ENCODE assay signal across 29 cellular contexts in the genomic region with DNA sequence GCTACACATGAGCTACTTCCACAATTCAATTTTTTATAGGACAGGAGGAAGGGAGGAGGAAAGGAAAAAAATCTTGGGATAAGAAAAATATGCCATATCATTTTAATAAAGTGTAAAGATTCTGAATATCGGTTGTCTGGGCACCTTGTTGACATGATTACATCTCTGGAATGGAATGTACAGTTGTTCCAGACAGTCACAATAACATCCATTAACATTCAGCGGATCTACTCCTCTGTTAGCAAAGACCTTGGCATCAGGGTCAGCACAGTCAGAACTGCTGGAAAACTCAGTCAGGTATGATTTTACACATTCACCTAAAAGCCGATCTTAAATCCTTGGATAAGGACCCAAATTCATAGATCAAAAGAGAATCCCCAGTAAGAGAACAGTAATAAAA.
A peak's percentile ranks its signal among the peaks of the same experiment; 100 is the strongest.
DNase-seq lines count a peak whose midpoint lies in the region; ATAC-seq, FAIRE-seq and TF ChIP-seq lines count a peak whose summit lies in the region.
"Had no signal": no experiment of that assay in that cellular context is flagged by ENCODE, and none has a peak within 500 bp of the region (broad histone marks: within the 10 kb centered on the region; RNA-seq: fewer than 3 reads in every experiment).

No MANE protein-coding gene starts in this region.

- no peaks in the 10 kb centered on the region for H3K79me2 ChIP-seq in smooth muscle cell (ENCODE audit: low read depth)

- no peaks in the 10 kb centered on the region for H3K27me3 ChIP-seq in smooth muscle cell (ENCODE audit: low read depth)
- H3K27me3 ChIP-seq: BLaER1 treated with 17β-estradiol and CSF1 and Interleukin-3, amounts not matched to agents 10 nM and 100 nM had no signal

- no peak overlapping the region for H3K9ac ChIP-seq in smooth muscle cell (ENCODE audit: low read depth)
- H3K9ac ChIP-seq: BLaER1 treated with 17β-estradiol and CSF1 and Interleukin-3, amounts not matched to agents 10 nM and 100 nM had no signal

- no peaks in the 10 kb centered on the region for H3F3A ChIP-seq in smooth muscle cell (ENCODE audit: low read depth)

- H3K36me3 Mint-ChIP-seq in mesothelial cell of epicardium: no peaks in the 10 kb centered on the region
- no peaks in the 10 kb centered on the region for H3K36me3 Mint-ChIP-seq in stimulated activated effector memory CD8-positive, alpha-beta T cell treated with anti-CD3 and anti-CD28 coated beads, Interleukin-12 subunit alpha, Interleukin-12 subunit beta, amount 100 ng/mL, for 72 hours

- peak overlapping the region; percentile 73 for H3K27ac Mint-ChIP-seq in mesothelial cell of epicardium
- no peak overlapping the region for H3K27ac Mint-ChIP-seq in stimulated activated effector memory CD8-positive, alpha-beta T cell treated with anti-CD3 and anti-CD28 coated beads, Interleukin-12 subunit alpha, Interleukin-12 subunit beta, amount 100 ng/mL, for 72 hours
- H3K27ac Mint-ChIP-seq: CD4-positive, alpha-beta T cell had no signal

- peaks cover 5% of the 10 kb centered on the region for H3K9me3 Mint-ChIP-seq in mesothelial cell of epicardium
- no peaks in the 10 kb centered on the region for H3K9me3 Mint-ChIP-seq in stimulated activated effector memory CD8-positive, alpha-beta T cell treated with anti-CD3 and anti-CD28 coated beads, Interleukin-12 subunit alpha, Interleukin-12 subunit beta, amount 100 ng/mL, for 72 hours
- H3K9me3 Mint-ChIP-seq: CD4-positive, alpha-beta T cell had no signal

- H3K4me1 Mint-ChIP-seq in mesothelial cell of epicardium: peaks cover 9% of the 10 kb centered on the region
- H3K4me1 Mint-ChIP-seq in stimulated activated effector memory CD8-positive, alpha-beta T cell treated with anti-CD3 and anti-CD28 coated beads, Interleukin-12 subunit alpha, Interleukin-12 subunit beta, amount 100 ng/mL, for 72 hours: no peaks in the 10 kb centered on the region

- H2AFZ ChIP-seq in smooth muscle cell (ENCODE audit: low read depth): peak overlapping the region; percentile 49

- no peak overlapping the region for H3K4me3 Mint-ChIP-seq in mesothelial cell of epicardium
- no peak overlapping the region for H3K4me3 Mint-ChIP-seq in stimulated activated effector memory CD8-positive, alpha-beta T cell treated with anti-CD3 and anti-CD28 coated beads, Interleukin-12 subunit alpha, Interleukin-12 subunit beta, amount 100 ng/mL, for 72 hours
- H3K4me3 Mint-ChIP-seq: CD4-positive, alpha-beta T cell had no signal

- no peak overlapping the region for H3K4me3 ChIP-seq in smooth muscle cell
- H3K4me3 ChIP-seq: BLaER1 treated with 17β-estradiol and CSF1 and Interleukin-3, amounts not matched to agents 10 nM and 100 nM; GM12878; SK-N-MC had no signal

- H3K9me3 ChIP-seq in smooth muscle cell (replicated peaks; ENCODE audit: low read depth): no peaks in the 10 kb centered on the region
- H3K9me3 ChIP-seq: BLaER1 treated with 17β-estradiol and CSF1 and Interleukin-3, amounts not matched to agents 10 nM and 100 nM had no signal

- H4K20me1 ChIP-seq in smooth muscle cell (ENCODE audit: low read depth): no peaks in the 10 kb centered on the region
- H4K20me1 ChIP-seq: BLaER1 treated with 17β-estradiol and CSF1 and Interleukin-3, amounts not matched to agents 10 nM and 100 nM had no signal

- H3K27ac ChIP-seq in smooth muscle cell (ENCODE audit: low read depth): no peak overlapping the region
- H3K27ac ChIP-seq: RWPE1, SK-N-MC had no signal

- no peaks in the 10 kb centered on the region for H3K36me3 ChIP-seq in smooth muscle cell (ENCODE audit: low read depth)
- H3K36me3 ChIP-seq: BLaER1 treated with 17β-estradiol and CSF1 and Interleukin-3, amounts not matched to agents 10 nM and 100 nM had no signal

- ATAC-seq in stimulated activated effector memory CD8-positive, alpha-beta T cell treated with anti-CD3 and anti-CD28 coated beads, Interleukin-12 subunit alpha, Interleukin-12 subunit beta, amount 100 ng/mL, for 72 hours: no peak
- ATAC-seq: GM12878, Panc1 had no signal

- WGBS in smooth muscle cell (ENCODE audit: low lambda C conversion rate): 48% methylated on average over 3 of the region's 3 CpGs

- FAIRE-seq in colon (lab: Jason Lieb, UNC): peak; percentile 36
- FAIRE-seq: GM12878, H1 had no signal

- no peaks in the 10 kb centered on the region for H3K4me1 ChIP-seq in smooth muscle cell (ENCODE audit: low read depth)
- H3K4me1 ChIP-seq: BLaER1 treated with 17β-estradiol and CSF1 and Interleukin-3, amounts not matched to agents 10 nM and 100 nM had no signal

- H3K4me2 ChIP-seq in smooth muscle cell: no peak overlapping the region

- H3K27me3 Mint-ChIP-seq in mesothelial cell of epicardium (ENCODE audit: low read depth): no peaks in the 10 kb centered on the region

- no peak for TF ChIP-seq CTCF in mesothelial cell of epicardium (IDR thresholded peaks at IDR 0.05; ENCODE audit: unreplicated experiment)
- no peak for TF ChIP-seq CTCF in smooth muscle cell (IDR thresholded peaks at IDR 0.05; ENCODE audit: borderline replicate concordance, insufficient read depth, poor library complexity, severe bottlenecking)

- DNase-seq in LHCN-M2 (ENCODE audit: low read depth) (peak; percentile 63), mesothelial cell of epicardium (ENCODE audit: low spot score in 2 of 2, unreplicated experiment in 2 of 2) (no peak), smooth muscle cell (lab: John Stamatoyannopoulos, UW; ENCODE audit: unreplicated experiment) (no peak), cerebellum (ENCODE audit: low spot score) (no peak), DMS79 (lab: John Stamatoyannopoulos, UW) (no peak)
- DNase-seq in stimulated activated effector memory CD8-positive, alpha-beta T cell treated with anti-CD3 and anti-CD28 coated beads, Interleukin-12 subunit alpha, Interleukin-12 subunit beta, amount 100 ng/mL, for 72 hours (ENCODE audit: low spot score in 2 of 2): no peak
- DNase-seq: AML-193; CD4-positive, alpha-beta T cell; COR-L47; EL; GDM1; HCEC 1CT; IMR-90; KG1; MM.1S; NCI-H1048; NCI-H1417; NCI-H1694; NCI-H2029 treated with DMSO at 0.1 percent for 48 hours; NCI-H2227 treated with DMSO at 0.1 percent for 48 hours; NCI-H526 treated with DMSO at 0.1 percent for 48 hours; SHP77 treated with DMSO at 0.1 percent for 48 hours had no signal
